In genomic region chr4:112112590-112113170, GRCh38 we compare ENCODE assay signal across 15 cellular contexts. TPM values are rescaled to one million over a fixed set of nuclear protein-coding genes. Genes with fewer than 3 reads are reported as not detected.
DNase-seq lines count a peak whose midpoint lies in the region; ATAC-seq, FAIRE-seq and TF ChIP-seq lines count a peak whose summit lies in the region.
"Had no signal": no experiment of that assay in that cellular context is flagged by ENCODE, and none has a peak within 500 bp of the region (broad histone marks: within the 10 kb centered on the region; RNA-seq: fewer than 3 reads in every experiment).

No MANE protein-coding gene starts in this region.

- FAIRE-seq in pancreas (lab: Jason Lieb, UNC) = no peak

- H3K9me3 Mint-ChIP-seq in CD8-positive, alpha-beta memory T cell = no peaks in the 10 kb centered on the region
- H3K9me3 Mint-ChIP-seq: brain, WTC11 had no signal

- WGBS in pancreas, 2 donors = 61 to 68% methylated on average over 2 of the region's 2 CpGs

- TF ChIP-seq CTCF in pancreas (IDR thresholded peaks at IDR 0.05) = no peak
- no peak for TF ChIP-seq CTCF in GM13977 (IDR thresholded peaks at IDR 0.05; ENCODE audit: extremely low read depth, insufficient read depth, missing control alignments)

- H3K36me3 ChIP-seq in pancreas = no peaks in the 10 kb centered on the region
- no peaks in the 10 kb centered on the region for H3K36me3 ChIP-seq in CD8-positive, alpha-beta memory T cell (ENCODE audit: insufficient read depth, low read length)

- H3K36me3 Mint-ChIP-seq in CD8-positive, alpha-beta memory T cell = no peaks in the 10 kb centered on the region
- H3K36me3 Mint-ChIP-seq: brain; CD4-positive, CD25-positive, alpha-beta regulatory T cell; WTC11 had no signal

- DNase-seq in DMS 273 (lab: John Stamatoyannopoulos, UW; ENCODE audit: unreplicated experiment) = peak; percentile 73
- peak; percentile 83 for DNase-seq in NCI-H82 (lab: John Stamatoyannopoulos, UW)
- DNase-seq in epithelial cell of prostate (ENCODE audit: low read depth, low spot score) = no peak
- DNase-seq in pancreas = peak in 1 of 6 donors; percentile 15
- no peak for DNase-seq in CD8-positive, alpha-beta memory T cell
- no peak for DNase-seq in midbrain (lab: John Stamatoyannopoulos, UW)
- DNase-seq in amniotic stem cell (lab: John Stamatoyannopoulos, UW) = no peak
- no peak for DNase-seq in GM13977 (ENCODE audit: low spot score)
- DNase-seq: activated naive CD4-positive, alpha-beta T cell; CD4-positive, CD25-positive, alpha-beta regulatory T cell; effector CD8-positive, alpha-beta T cell; foreskin melanocyte had no signal

- POLR2A ChIA-PET in CD8-positive, alpha-beta memory T cell (lab: Charles Lee) = no interaction called here

- H3K4me3 ChIP-seq in pancreas = no peak overlapping the region
- H3K4me3 ChIP-seq in CD8-positive, alpha-beta memory T cell (ENCODE audit: low read length) = no peak overlapping the region

- no peak overlapping the region for H3K27ac Mint-ChIP-seq in CD8-positive, alpha-beta memory T cell
- H3K27ac Mint-ChIP-seq: CD4-positive, CD25-positive, alpha-beta regulatory T cell; WTC11 had no signal

- CTCF ChIA-PET in CD8-positive, alpha-beta memory T cell (lab: Charles Lee) = no interaction called here

- H3K27ac ChIP-seq in epithelial cell of prostate (peak overlapping the region; percentile 58), pancreas (peak overlapping the region in 2 of 4 donors; percentile 42 to 70)
- no peak overlapping the region for H3K27ac ChIP-seq in CD8-positive, alpha-beta memory T cell (ENCODE audit: low read depth, low read length)

- H3K4me1 ChIP-seq in pancreas = peaks cover 0 to 12% (median 5%) of the 10 kb centered on the region in 3 donors
- no peaks in the 10 kb centered on the region for H3K4me1 ChIP-seq in CD8-positive, alpha-beta memory T cell (ENCODE audit: insufficient read depth, low read length)

- H3K27me3 Mint-ChIP-seq in CD8-positive, alpha-beta memory T cell = no peaks in the 10 kb centered on the region
- H3K27me3 Mint-ChIP-seq: CD4-positive, CD25-positive, alpha-beta regulatory T cell had no signal

- H3K4me1 Mint-ChIP-seq in CD8-positive, alpha-beta memory T cell = peaks cover 0 to 4% (median 0%) of the 10 kb centered on the region in 3 donors
- H3K4me1 Mint-ChIP-seq: brain, WTC11 had no signal

- no peaks in the 10 kb centered on the region for H3K9me3 ChIP-seq in pancreas
- no peaks in the 10 kb centered on the region for H3K9me3 ChIP-seq in CD8-positive, alpha-beta memory T cell (ENCODE audit: low read length)

- in situ Hi-C loops in GM13977 (cut with MboI; ENCODE audit: low pct_unique_long_range_greater_than_20kb, low sequenced_read_pairs, unreplicated experiment) = no loop called here

- peak; percentile 62 to 85 (median 70) for ATAC-seq in pancreas
- ATAC-seq: Panc1, WTC11 had no signal

- no peaks in the 10 kb centered on the region for H3K27me3 ChIP-seq in pancreas
- H3K27me3 ChIP-seq in CD8-positive, alpha-beta memory T cell (ENCODE audit: insufficient read depth, low read length, poor library complexity, severe bottlenecking) = no peaks in the 10 kb centered on the region

- intact Hi-C loops in pancreas (cut with DNase I) = no loop called here

- H3K4me3 Mint-ChIP-seq in CD8-positive, alpha-beta memory T cell = no peak overlapping the region
- H3K4me3 Mint-ChIP-seq: brain; CD4-positive, CD25-positive, alpha-beta regulatory T cell; WTC11 had no signal

RNA-seq across cellular contexts. Expression of gene FAM241A, which starts 32.6 kb away (rescaled TPM):
- total RNA-seq in pancreas = 1 to 10 TPM in 1 of 6 donors, under 1 TPM in 5; 0.51 to 1.2 (median 0.76) TPM
- 1 to 10 TPM; 1.1 to 1.4 TPM for polyA plus RNA-seq in pancreas
- total RNA-seq in CD8-positive, alpha-beta memory T cell = 1 to 10 TPM; 7.4 to 7.8 TPM
- 1.4 TPM for polyA plus RNA-seq in CD8-positive, alpha-beta memory T cell

Comparison
In these comparisons a context has a peak if more than half of its experiments do, and no peak if none do; other contexts are left out.
1. DNase-seq: peak in DMS 273 (single experiment) and NCI-H82 (single experiment); none in epithelial cell of prostate (single experiment), CD8-positive, alpha-beta memory T cell (0 of 5), midbrain (single experiment), amniotic stem cell (single experiment) and GM13977 (single experiment).